20 cellular contexts compared by ENCODE assay signal in genomic region chr6:7773322-7773721, GRCh38. TPM values are rescaled to one million over a fixed set of nuclear protein-coding genes. Genes with fewer than 3 reads are reported as not detected.
A peak's percentile ranks its signal among the peaks of the same experiment; 100 is the strongest.
DNase-seq lines count a peak whose midpoint lies in the region; ATAC-seq and TF ChIP-seq lines count a peak whose summit lies in the region.
"Had no signal": no experiment of that assay in that cellular context is flagged by ENCODE, and none has a peak within 500 bp of the region (broad histone marks: within the 10 kb centered on the region; RNA-seq: fewer than 3 reads in every experiment).

No MANE protein-coding gene starts in this region.

- no peaks in the 10 kb centered on the region for H4K20me1 ChIP-seq in OCI-LY7 (ENCODE audit: insufficient read depth, low read length)

- H3K27ac ChIP-seq in OCI-LY7 (ENCODE audit: low read depth, low read length, poor library complexity, severe bottlenecking): no peak overlapping the region
- H3K27ac ChIP-seq: 22Rv1, A549, C4-2B, HL-60 had no signal

- H3K4me2 ChIP-seq in OCI-LY7 (ENCODE audit: low read length): no peak overlapping the region
- H3K4me2 ChIP-seq: A549, GM23338 had no signal

- H3K4me3 ChIP-seq in fibroblast of the aortic adventitia (ENCODE audit: low read depth, low read length): no peak overlapping the region
- H3K4me3 ChIP-seq in OCI-LY7 (ENCODE audit: low read depth, low read length, poor library complexity, severe bottlenecking): no peak overlapping the region
- H3K4me3 ChIP-seq: A549, GM12878, GM23338, K562 had no signal

- no TSS peak for BruUV-seq in OCI-LY7 (replicated peaks; lab: Mats Ljungman, UMichigan)

- CTCF ChIA-PET in OCI-LY7 (lab: Charles Lee; ENCODE audit: unreplicated experiment): no interaction called here

- no peaks in the 10 kb centered on the region for H3K9me2 ChIP-seq in OCI-LY7 (ENCODE audit: insufficient read depth, low read length)

- intact Hi-C loops in OCI-LY7 (cut with micrococcal nuclease; ENCODE audit: unreplicated experiment): no loop called here

- no peaks in the 10 kb centered on the region for H3K36me3 ChIP-seq in OCI-LY7 (ENCODE audit: insufficient read depth, low read length)

- no peaks in the 10 kb centered on the region for H3K79me2 ChIP-seq in OCI-LY7 (ENCODE audit: insufficient read depth, low read depth, low read length)

- H3K9me3 ChIP-seq in OCI-LY7 (ENCODE audit: low read length): no peaks in the 10 kb centered on the region
- H3K9me3 ChIP-seq: A549 had no signal

- peak; percentile 25 for DNase-seq in NCI-H2171 treated with DMSO at 0.1 percent for 48 hours (lab: John Stamatoyannopoulos, UW)
- DNase-seq in NCI-H2171 (lab: John Stamatoyannopoulos, UW): no peak
- DNase-seq in dermis blood vessel endothelial cell: peak; percentile 22
- peak; percentile 18 for DNase-seq in fibroblast of the aortic adventitia (ENCODE audit: low read depth)
- no peak for DNase-seq in EL
- DNase-seq in OCI-LY7 (ENCODE audit: low spot score): no peak
- DNase-seq: AML-193; CD4-positive, alpha-beta T cell; DMS153; DMS79 had no signal

- H2AFZ ChIP-seq in OCI-LY7 (ENCODE audit: low read length): no peak overlapping the region
- H2AFZ ChIP-seq: GM23338 had no signal

- ATAC-seq in GM19328 (IDR thresholded peaks at IDR 0.05; ENCODE audit: unreplicated experiment): no peak
- no peak for ATAC-seq in HG03439 (IDR thresholded peaks at IDR 0.05; ENCODE audit: unreplicated experiment)
- ATAC-seq: A549, GM12878, GM23338, HCT116, K562 had no signal

- H3K4me1 ChIP-seq in OCI-LY7 (ENCODE audit: insufficient read depth, low read length, poor library complexity, severe bottlenecking): no peaks in the 10 kb centered on the region

- POLR2A ChIA-PET in OCI-LY7 (lab: Charles Lee): interaction anchor here (0.6 kb wide), 1 partner anchor 734 kb away, joined by 3 read pairs; no protein-coding TSS in a partner anchor

- TF ChIP-seq CTCF in fibroblast of the aortic adventitia (IDR thresholded peaks at IDR 0.05; ENCODE audit: insufficient read depth, low read length): no peak
- no peak for TF ChIP-seq CTCF in OCI-LY7 (conservative IDR thresholded peaks at IDR 0.05; ENCODE audit: low read length)

RNA-seq across cellular contexts. Expression of gene BMP6, which starts 47.4 kb away (rescaled TPM):
- total RNA-seq in dermis blood vessel endothelial cell: 234 TPM in 2 replicates
- 1.3 and 10.5 TPM in 2 replicates for total RNA-seq in fibroblast of the aortic adventitia (ENCODE audit: low replicate concordance)
- 0.10 and 0.38 TPM in 2 replicates for total RNA-seq in OCI-LY7 (2014; rRNA removed; shearing (Covaris generic))
- total RNA-seq in OCI-LY7 (2022): 0.94 and 1.1 TPM in 2 replicates
- total RNA-seq: CD4-positive, alpha-beta T cell had no signal

Comparison
In these comparisons a context has a peak if more than half of its experiments do, and no peak if none do; other contexts are left out.
1. DNase-seq: peak in NCI-H2171 treated with DMSO at 0.1 percent for 48 hours (single experiment), dermis blood vessel endothelial cell (single experiment) and fibroblast of the aortic adventitia (single experiment); none in NCI-H2171 (single experiment), EL (single experiment) and OCI-LY7 (single experiment).
2. RNA of gene BMP6, which starts 47.4 kb away (total RNA-seq): 234 TPM in dermis blood vessel endothelial cell; 1.3 to 10.5 TPM in fibroblast of the aortic adventitia and 0.10 to 1.1 TPM in OCI-LY7; every median in the first group is over 10 times any median in the second.